Comparison of ENCODE assay signal across 1 cellular context in the genomic region with DNA sequence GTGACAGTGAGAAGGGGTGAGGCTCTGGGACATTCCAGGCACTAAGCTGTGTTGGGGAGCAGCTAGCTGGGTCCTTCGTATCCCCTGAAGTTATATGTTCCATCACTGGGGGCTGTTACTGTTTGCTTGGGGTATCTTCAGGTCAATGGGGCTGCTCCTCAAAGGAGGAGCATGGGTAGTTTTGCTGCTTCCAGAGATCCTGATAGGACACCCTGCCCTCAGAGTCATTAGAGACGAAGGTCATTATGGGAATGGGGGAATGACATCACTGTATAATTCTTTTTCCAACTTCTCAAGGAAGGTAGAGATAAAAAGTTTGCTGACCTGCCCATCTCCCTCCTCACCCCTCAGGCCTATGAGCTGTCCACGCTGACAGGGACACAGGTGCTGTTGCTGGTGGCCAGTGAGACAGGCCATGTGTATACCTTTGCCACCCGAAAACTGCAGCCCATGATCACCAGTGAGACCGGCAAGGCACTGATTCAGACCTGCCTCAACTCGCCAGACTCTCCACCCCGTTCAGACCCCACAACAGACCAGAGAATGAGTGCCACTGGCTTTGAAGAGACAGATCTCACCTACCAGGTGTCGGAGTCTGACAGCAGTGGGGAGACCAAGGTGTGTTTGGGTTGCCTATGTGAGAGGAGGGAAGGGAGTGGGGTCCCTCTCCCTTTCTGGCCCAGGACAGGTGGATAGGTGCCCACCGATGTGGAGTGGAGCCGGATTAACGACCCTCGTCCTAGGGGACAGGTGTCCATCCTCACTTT.
TF ChIP-seq lines count a peak whose summit lies in the region.

No MANE protein-coding gene starts in this region.

TF ChIP-seq in HCT116, 20 proteins besides CTCF, POLR2A, EP300 and RAD21 (continued from another document):
- no peak for TF ChIP-seq REST (IDR thresholded peaks at IDR 0.05; ENCODE audit: low read depth)
- no peak for TF ChIP-seq SRF (IDR thresholded peaks at IDR 0.05; ENCODE audit: low read depth)
- TF ChIP-seq YY1 (IDR thresholded peaks at IDR 0.05; ENCODE audit: extremely low read depth, insufficient replicate concordance, low read depth, low read length), result no peak
- TF ChIP-seq FOSL1 (IDR thresholded peaks at IDR 0.05; ENCODE audit: low read depth), result no peak
- no peak for TF ChIP-seq POLR2AphosphoS5 (IDR thresholded peaks at IDR 0.05; ENCODE audit: low read depth, low read length)
- no peak for TF ChIP-seq TCF7L2 (IDR thresholded peaks at IDR 0.05; ENCODE audit: borderline replicate concordance, extremely low read depth, insufficient read depth, insufficient read length)
- no peak for TF ChIP-seq JUND (IDR thresholded peaks at IDR 0.05)
- no peak for TF ChIP-seq ZFX (IDR thresholded peaks at IDR 0.05)
- no peak for TF ChIP-seq MAX (IDR thresholded peaks at IDR 0.05)
